In the genomic region with DNA sequence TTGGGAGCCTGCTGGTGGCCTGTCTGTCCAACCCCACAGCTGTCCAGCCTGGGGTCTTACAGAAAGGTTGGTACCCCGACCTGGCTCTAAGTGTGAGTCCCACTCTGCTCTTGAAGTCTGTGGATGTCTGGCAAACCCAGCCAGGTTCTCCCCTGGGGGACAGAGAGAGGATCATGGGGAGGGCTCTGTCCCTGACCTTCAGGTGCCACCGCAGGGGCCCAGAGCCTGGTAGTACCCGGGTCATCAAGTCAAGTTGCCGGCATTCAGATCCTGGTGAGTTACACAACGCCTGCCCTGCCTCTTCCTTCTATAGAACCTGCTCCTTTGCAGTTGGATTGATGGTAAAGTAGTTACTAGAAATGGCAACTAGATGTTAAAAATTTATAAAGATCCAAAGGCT, we compare ENCODE assay signal across 25 cellular contexts.
DNase-seq lines count a peak whose midpoint lies in the region; ATAC-seq and TF ChIP-seq lines count a peak whose summit lies in the region.
"Had no signal": no experiment of that assay in that cellular context is flagged by ENCODE, and none has a peak within 500 bp of the region (broad histone marks: within the 10 kb centered on the region; RNA-seq: fewer than 3 reads in every experiment).

No MANE protein-coding gene starts in this region.

- no TSS peak for BruUV-seq in Panc1 (replicated peaks; lab: Mats Ljungman, UMichigan)

- TF ChIP-seq CTCF in heart right ventricle (IDR thresholded peaks at IDR 0.05) = no peak
- TF ChIP-seq CTCF in Panc1 (IDR thresholded peaks at IDR 0.05) = no peak
- TF ChIP-seq CTCF in tibial artery (IDR thresholded peaks at IDR 0.05) = no peak

- H3K4me1 ChIP-seq in heart right ventricle = peaks cover 0 to 29% (median 10%) of the 10 kb centered on the region in 9 donors
- peaks cover 7% of the 10 kb centered on the region for H3K4me1 ChIP-seq in Panc1 (ENCODE audit: control insufficient read depth, insufficient read depth, low read length)
- H3K4me1 ChIP-seq in right cardiac atrium (ENCODE audit: control insufficient read depth, insufficient read depth, low read length) = peaks cover 4% of the 10 kb centered on the region
- H3K4me1 ChIP-seq in tibial artery = peaks cover 9 to 57% (median 45%) of the 10 kb centered on the region in 4 donors
- H3K4me1 ChIP-seq: prostate gland had no signal

- H3K27ac ChIP-seq in heart right ventricle (no peak overlapping the region), Panc1 (ENCODE audit: low read length) (no peak overlapping the region), right cardiac atrium (ENCODE audit: low read length) (no peak overlapping the region), tibial artery (peak overlapping the region; percentile 17 to 48)
- H3K27ac ChIP-seq: prostate gland, SJSA1 had no signal

- H3K9me3 ChIP-seq in heart right ventricle = peaks cover 0 to 7% (median 0%) of the 10 kb centered on the region in 11 donors
- H3K9me3 ChIP-seq in Panc1 (ENCODE audit: control insufficient read depth, insufficient read depth, low read depth, low read length) = no peaks in the 10 kb centered on the region
- no peaks in the 10 kb centered on the region for H3K9me3 ChIP-seq in right cardiac atrium (ENCODE audit: control insufficient read depth, low read length)
- H3K9me3 ChIP-seq in tibial artery = no peaks in the 10 kb centered on the region
- H3K9me3 ChIP-seq: prostate gland had no signal

- POLR2A ChIA-PET in Panc1 (lab: Charles Lee) = no interaction called here

- ATAC-seq in left cardiac atrium (no peak), heart right ventricle (no peak), Panc1 (peak; percentile 42; the same call in 1 of the 2 replicates), right cardiac atrium (no peak)
- ATAC-seq: T-cell had no signal

- H3K27me3 ChIP-seq in heart right ventricle = no peaks in the 10 kb centered on the region
- H3K27me3 ChIP-seq in Panc1 (ENCODE audit: control insufficient read depth, insufficient read depth, low read length) = no peaks in the 10 kb centered on the region
- H3K27me3 ChIP-seq in right cardiac atrium (ENCODE audit: control insufficient read depth, insufficient read depth) = no peaks in the 10 kb centered on the region
- H3K27me3 ChIP-seq in tibial artery = no peaks in the 10 kb centered on the region
- H3K27me3 ChIP-seq: SJSA1 had no signal

- no peak overlapping the region for H3K4me3 ChIP-seq in heart right ventricle
- no peak overlapping the region for H3K4me3 ChIP-seq in Panc1 (ENCODE audit: low read depth in 2 of 2, low read length in 2 of 2)
- H3K4me3 ChIP-seq in right cardiac atrium (ENCODE audit: low read length) = no peak overlapping the region
- H3K4me3 ChIP-seq in tibial artery = no peak overlapping the region
- H3K4me3 ChIP-seq: prostate gland, SJSA1 had no signal

- in situ Hi-C loops in Panc1 (cut with HindIII; ENCODE audit: low pct_unique_long_range_greater_than_20kb, low sequenced_read_pairs) = no loop called here

- CTCF ChIA-PET in Panc1 (lab: Charles Lee) = no interaction called here

- peak; percentile 15 for DNase-seq in left cardiac atrium
- no peak for DNase-seq in heart right ventricle
- DNase-seq in Panc1 (ENCODE audit: low read depth, low spot score) = no peak
- DNase-seq in right cardiac atrium = peak in 2 of 3 donors; percentile 9 to 20
- no peak for DNase-seq in tibial artery
- DNase-seq in medulla oblongata (ENCODE audit: extremely low spot score) = no peak
- no peak for DNase-seq in nucleus accumbens (lab: John Stamatoyannopoulos, UW)
- DNase-seq in NCI-H774 (lab: John Stamatoyannopoulos, UW) = no peak
- DNase-seq: activated CD8-positive, alpha-beta memory T cell treated with anti-CD3 and anti-CD28 coated beads for 24 hours; activated naive CD4-positive, alpha-beta T cell; activated T-cell treated with anti-CD3 and anti-CD28 coated beads, Interleukin-2, amount 50 U/mL, for 48 hours; C1 segment of cervical spinal cord; cerebellar nuclear complex; COR-L47; GDM1; H7; NCI-H1105 treated with DMSO at 0.1 percent for 48 hours; NCI-H2029 treated with DMSO at 0.1 percent for 48 hours; NCI-H2227 treated with DMSO at 0.1 percent for 48 hours; NCI-H69; small intestine; stimulated activated CD8-positive, alpha-beta memory T cell treated with anti-CD3 and anti-CD28 coated beads, Interleukin-4, amount 100 ng/mL, for 48 hours; T-cell had no signal

- no peaks in the 10 kb centered on the region for H3K36me3 ChIP-seq in heart right ventricle
- H3K36me3 ChIP-seq in Panc1 (ENCODE audit: control insufficient read depth, insufficient read depth, low read length) = no peaks in the 10 kb centered on the region
- H3K36me3 ChIP-seq in tibial artery = no peaks in the 10 kb centered on the region
- H3K36me3 ChIP-seq: prostate gland, SJSA1 had no signal

- intact Hi-C loops in left cardiac atrium (cut with DNase I) = no loop called here
- intact Hi-C loops in heart right ventricle (cut with DNase I) = no loop called here
- intact Hi-C loops in Panc1 (cut with micrococcal nuclease; ENCODE audit: unreplicated experiment) = no loop called here
- intact Hi-C loops in right cardiac atrium (cut with DNase I) = no loop called here
- intact Hi-C loops in tibial artery (cut with DNase I; ENCODE audit: low total_unique reads) = no loop called here

- 59 to 65% methylated on average over 5 of the region's 5 CpGs for WGBS in heart right ventricle, 2 donors
- WGBS in right cardiac atrium = 56% methylated on average over 5 of the region's 5 CpGs

Comparison
In these comparisons a context has a peak if more than half of its experiments do, and no peak if none do; other contexts are left out.
1. DNase-seq: peak in left cardiac atrium (single experiment) and right cardiac atrium (2 of 3); none in heart right ventricle (0 of 2), Panc1 (single experiment), tibial artery (0 of 2), medulla oblongata (single experiment), nucleus accumbens (0 of 56) and NCI-H774 (single experiment).
2. H3K27ac ChIP-seq: peak in tibial artery (2 of 2); none in heart right ventricle (0 of 10), Panc1 (single experiment) and right cardiac atrium (single experiment).